17 cellular contexts compared by ENCODE assay signal in genomic region chr6:163259689-163260088, GRCh38.
DNase-seq lines count a peak whose midpoint lies in the region; ATAC-seq and TF ChIP-seq lines count a peak whose summit lies in the region.
"Had no signal": no experiment of that assay in that cellular context is flagged by ENCODE, and none has a peak within 500 bp of the region (broad histone marks: within the 10 kb centered on the region; RNA-seq: fewer than 3 reads in every experiment).

No MANE protein-coding gene starts in this region.

- H3K27ac ChIP-seq in heart left ventricle (peak overlapping the region in 8 of 12 donors; percentile 48 to 74 (median 66)), esophagus muscularis mucosa (replicated peaks in 1 of 4) (peak overlapping the region in 1 of 4 donors; percentile 17), tibial nerve (peak overlapping the region; percentile 40 to 92 (median 64))
- H3K27ac ChIP-seq: A549, neutrophil had no signal

- TF ChIP-seq POLR2A in heart left ventricle (IDR thresholded peaks at IDR 0.05), result no peak
- no peak for TF ChIP-seq POLR2A in esophagus muscularis mucosa (IDR thresholded peaks at IDR 0.05; ENCODE audit: low read depth)
- no peak for TF ChIP-seq POLR2A in tibial nerve (IDR thresholded peaks at IDR 0.05)

- H3K9me3 ChIP-seq in heart left ventricle (no peaks in the 10 kb centered on the region), esophagus muscularis mucosa (no peaks in the 10 kb centered on the region), tibial nerve (no peaks in the 10 kb centered on the region)
- H3K9me3 ChIP-seq: A549, neutrophil had no signal

- H3K4me1 Mint-ChIP-seq in neural crest cell (peaks cover 48% of the 10 kb centered on the region), Calu3 (ENCODE audit: low read depth, unreplicated experiment) (peaks cover 8% of the 10 kb centered on the region)
- no peaks in the 10 kb centered on the region for H3K4me1 Mint-ChIP-seq in stimulated activated effector memory CD8-positive, alpha-beta T cell treated with anti-CD3 and anti-CD28 coated beads, Interleukin-12 subunit alpha, Interleukin-12 subunit beta, amount 100 ng/mL, for 72 hours

- TF ChIP-seq CTCF in heart left ventricle (IDR thresholded peaks at IDR 0.05) (no peak), esophagus muscularis mucosa (IDR thresholded peaks at IDR 0.05) (no peak), neural crest cell (conservative IDR thresholded peaks at IDR 0.05) (no peak), tibial nerve (IDR thresholded peaks at IDR 0.05) (no peak), Calu3 (IDR thresholded peaks at IDR 0.05; ENCODE audit: unreplicated experiment) (no peak)

- TF ChIP-seq EP300 in esophagus muscularis mucosa (IDR thresholded peaks at IDR 0.05), result no peak
- TF ChIP-seq EP300 in tibial nerve (IDR thresholded peaks at IDR 0.05), result no peak

- DNase-seq in heart left ventricle (no peak), left cardiac atrium (no peak), esophagus muscularis mucosa (ENCODE audit: extremely low spot score) (no peak), neural crest cell (ENCODE audit: low read depth, low spot score) (no peak), tibial nerve (ENCODE audit: low spot score in 2 of 2) (no peak), Calu3 (no peak)
- DNase-seq in stimulated activated effector memory CD8-positive, alpha-beta T cell treated with anti-CD3 and anti-CD28 coated beads, Interleukin-12 subunit alpha, Interleukin-12 subunit beta, amount 100 ng/mL, for 72 hours (ENCODE audit: low spot score in 2 of 2), result no peak
- DNase-seq: activated T-cell treated with anti-CD3 and anti-CD28 coated beads for 4 hours; central memory CD4-positive, alpha-beta T cell; NCI-H345; SHP77 treated with DMSO at 0.1 percent for 48 hours; stimulated activated naive CD4-positive, alpha-beta T cell; T-helper 17 cell had no signal

- no peaks in the 10 kb centered on the region for H3K36me3 ChIP-seq in heart left ventricle
- H3K36me3 ChIP-seq in esophagus muscularis mucosa, result no peaks in the 10 kb centered on the region
- H3K36me3 ChIP-seq in tibial nerve, result no peaks in the 10 kb centered on the region
- H3K36me3 ChIP-seq: neutrophil had no signal

- H3K36me3 Mint-ChIP-seq in neural crest cell (ENCODE audit: low read depth) (peaks cover 4% of the 10 kb centered on the region), Calu3 (ENCODE audit: insufficient read depth, unreplicated experiment) (no peaks in the 10 kb centered on the region)
- no peaks in the 10 kb centered on the region for H3K36me3 Mint-ChIP-seq in stimulated activated effector memory CD8-positive, alpha-beta T cell treated with anti-CD3 and anti-CD28 coated beads, Interleukin-12 subunit alpha, Interleukin-12 subunit beta, amount 100 ng/mL, for 72 hours
- H3K36me3 Mint-ChIP-seq: activated naive CD4-positive, alpha-beta T cell treated with anti-CD3 and anti-CD28 coated beads, Interleukin-2, amount 50 U/mL, for 24 hours had no signal

- ATAC-seq in heart left ventricle (no peak), left cardiac atrium (no peak), HG02610 (IDR thresholded peaks at IDR 0.05; ENCODE audit: unreplicated experiment) (no peak)
- no peak for ATAC-seq in stimulated activated effector memory CD8-positive, alpha-beta T cell treated with anti-CD3 and anti-CD28 coated beads, Interleukin-12 subunit alpha, Interleukin-12 subunit beta, amount 100 ng/mL, for 72 hours
- ATAC-seq: A549, T-helper 17 cell had no signal

- peaks cover 7% of the 10 kb centered on the region for H3K9me3 Mint-ChIP-seq in neural crest cell
- no peaks in the 10 kb centered on the region for H3K9me3 Mint-ChIP-seq in stimulated activated effector memory CD8-positive, alpha-beta T cell treated with anti-CD3 and anti-CD28 coated beads, Interleukin-12 subunit alpha, Interleukin-12 subunit beta, amount 100 ng/mL, for 72 hours
- peaks cover 3% of the 10 kb centered on the region for H3K9me3 Mint-ChIP-seq in Calu3 (ENCODE audit: low read depth, unreplicated experiment)
- H3K9me3 Mint-ChIP-seq: activated naive CD4-positive, alpha-beta T cell treated with anti-CD3 and anti-CD28 coated beads, Interleukin-2, amount 50 U/mL, for 24 hours had no signal

- H3K27ac Mint-ChIP-seq in neural crest cell (ENCODE audit: unreplicated experiment) (peak overlapping the region; percentile 91), Calu3 (ENCODE audit: unreplicated experiment) (no peak overlapping the region)
- no peak overlapping the region for H3K27ac Mint-ChIP-seq in stimulated activated effector memory CD8-positive, alpha-beta T cell treated with anti-CD3 and anti-CD28 coated beads, Interleukin-12 subunit alpha, Interleukin-12 subunit beta, amount 100 ng/mL, for 72 hours
- H3K27ac Mint-ChIP-seq: activated naive CD4-positive, alpha-beta T cell treated with anti-CD3 and anti-CD28 coated beads, Interleukin-2, amount 50 U/mL, for 24 hours; T-helper 17 cell had no signal

- peak overlapping the region in 7 of 12 donors; percentile 10 to 47 (median 43) for H3K4me3 ChIP-seq in heart left ventricle
- peak overlapping the region; percentile 34 to 49 (median 40) for H3K4me3 ChIP-seq in esophagus muscularis mucosa
- peak overlapping the region in 1 of 4 donors; percentile 39 for H3K4me3 ChIP-seq in tibial nerve
- H3K4me3 ChIP-seq: A549 had no signal

- CTCF ChIA-PET in Calu3 (lab: Charles Lee), result no interaction called here

- H3K4me3 Mint-ChIP-seq in neural crest cell (peak overlapping the region; percentile 54), Calu3 (ENCODE audit: low read depth, unreplicated experiment) (no peak overlapping the region)
- H3K4me3 Mint-ChIP-seq in stimulated activated effector memory CD8-positive, alpha-beta T cell treated with anti-CD3 and anti-CD28 coated beads, Interleukin-12 subunit alpha, Interleukin-12 subunit beta, amount 100 ng/mL, for 72 hours, result no peak overlapping the region

- peaks cover 0 to 49% (median 17%) of the 10 kb centered on the region in 12 donors for H3K4me1 ChIP-seq in heart left ventricle
- H3K4me1 ChIP-seq in esophagus muscularis mucosa, result peaks cover 16 to 22% (median 19%) of the 10 kb centered on the region in 4 donors
- H3K4me1 ChIP-seq in tibial nerve, result peaks cover 0 to 54% (median 12%) of the 10 kb centered on the region in 4 donors
- H3K4me1 ChIP-seq: A549 had no signal

- BruUV-seq in Calu3 (replicated peaks; lab: Mats Ljungman, UMichigan), result no TSS peak

- 59 to 76% (median 67%) methylated on average over 7 to 8 of the region's 8 CpGs for WGBS in heart left ventricle, 4 donors
- 80% methylated on average over 8 of the region's 8 CpGs for WGBS in esophagus muscularis mucosa
- 57 to 68% methylated on average over 8 of the region's 8 CpGs for WGBS in tibial nerve, 2 donors

- intact Hi-C loops in heart left ventricle (cut with DNase I), result loop anchor here in 4 of 10 donors (5.0 to 10.0 kb wide), 4 partner anchors 45 to 705 kb away; no protein-coding TSS in a partner anchor
- intact Hi-C loops in left cardiac atrium (cut with DNase I), result loop anchor here in 1 of 2 donors (5.0 kb wide), 2 partner anchors 38 to 153 kb away; partner anchors contain the start of gene QKI
- intact Hi-C loops in esophagus muscularis mucosa (cut with DNase I), result no loop called here
- intact Hi-C loops in Calu3 (cut with micrococcal nuclease; ENCODE audit: unreplicated experiment), result no loop called here

- H3K27me3 Mint-ChIP-seq in neural crest cell (ENCODE audit: low read depth) (no peaks in the 10 kb centered on the region), Calu3 (ENCODE audit: unreplicated experiment) (peaks cover 7% of the 10 kb centered on the region)

- H3K27me3 ChIP-seq in heart left ventricle (no peaks in the 10 kb centered on the region), esophagus muscularis mucosa (no peaks in the 10 kb centered on the region), tibial nerve (no peaks in the 10 kb centered on the region)
